In the genomic region with DNA sequence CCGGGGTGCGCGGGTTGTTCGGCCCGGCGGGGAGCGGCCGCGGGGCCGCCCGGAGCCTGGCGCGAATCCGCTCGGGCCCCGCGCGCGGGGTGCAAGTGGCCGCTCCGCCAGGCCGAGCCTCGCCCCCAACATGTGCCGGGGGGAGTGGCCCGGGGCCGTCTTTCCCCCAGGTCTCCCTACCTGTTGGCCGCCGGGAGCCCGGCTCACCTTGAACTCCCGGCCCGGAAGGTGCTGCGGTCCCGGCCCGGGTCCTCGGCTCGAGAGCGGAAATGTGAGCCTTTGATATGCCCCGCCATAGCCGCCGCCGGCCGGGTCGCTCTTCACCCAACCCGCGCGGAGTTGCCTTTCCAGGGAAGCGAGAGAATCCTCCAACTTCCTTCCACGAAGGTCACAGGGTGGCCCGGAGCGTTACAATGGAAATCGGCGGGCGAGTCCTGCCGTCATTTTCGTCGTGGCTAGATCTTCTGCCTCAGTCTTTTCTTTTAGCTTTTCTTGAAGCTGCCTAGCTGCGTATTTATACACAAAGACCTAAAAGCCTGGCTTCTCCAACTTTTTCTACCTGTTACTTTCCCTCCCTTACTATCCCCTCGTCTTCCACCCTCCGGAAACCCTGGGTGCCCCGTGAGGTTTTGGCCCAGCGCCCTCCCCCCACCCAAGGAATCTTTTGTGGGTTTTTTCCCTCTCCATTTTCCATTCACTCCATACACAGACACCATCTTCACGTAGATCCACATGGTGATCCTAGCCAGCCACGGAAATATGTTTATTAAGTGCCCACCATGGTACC, we compare ENCODE assay signal across 8 cellular contexts. TPM values are rescaled to one million over a fixed set of nuclear protein-coding genes. Genes with fewer than 3 reads are reported as not detected.
DNase-seq lines count a peak whose midpoint lies in the region; ATAC-seq and TF ChIP-seq lines count a peak whose summit lies in the region.

No MANE protein-coding gene starts in this region.

- no peak overlapping the region for H3K27ac Mint-ChIP-seq in activated CD4-positive, alpha-beta T cell treated with anti-CD3 and anti-CD28 coated beads, Interleukin-2, amount 10 ng/mL, durations not matched to agents 24 days and 14 days
- no peak overlapping the region for H3K27ac Mint-ChIP-seq in effector memory CD8-positive, alpha-beta T cell

- no peaks in the 10 kb centered on the region for H3K9me2 ChIP-seq in MM.1S (replicated peaks; ENCODE audit: insufficient read depth, low read length)

- TF ChIP-seq CTCF in AG09309 (IDR thresholded peaks at IDR 0.05; ENCODE audit: control insufficient read depth, insufficient read depth, low read depth, low read length, missing control alignments) (no peak), suprapubic skin (IDR thresholded peaks at IDR 0.05) (no peak), MM.1S (IDR thresholded peaks at IDR 0.05; ENCODE audit: low read length) (no peak)

- H2AFZ ChIP-seq in MM.1S (ENCODE audit: low read length): no peak overlapping the region

- H3K27ac ChIP-seq in muscle layer of colon (ENCODE audit: low read depth, low read length) (peak overlapping the region; percentile 94), suprapubic skin (peak overlapping the region; percentile 91), MM.1S (ENCODE audit: low read length) (no peak overlapping the region)

- WGBS in suprapubic skin: 2% methylated on average over 55 of the region's 63 CpGs

- H3K4me3 ChIP-seq in AG09309 (ENCODE audit: control insufficient read depth, low read depth, low read length) (peak overlapping the region; percentile 69), muscle layer of colon (ENCODE audit: low read depth in 1 of 2, low read length in 2 of 2) (peak overlapping the region; percentile 68 to 77), suprapubic skin (peak overlapping the region; percentile 79), MM.1S (ENCODE audit: low read length) (no peak overlapping the region)

- H3K4me3 Mint-ChIP-seq in activated CD4-positive, alpha-beta T cell treated with anti-CD3 and anti-CD28 coated beads, Interleukin-2, amount 10 ng/mL, durations not matched to agents 24 days and 14 days: no peak overlapping the region
- no peak overlapping the region for H3K4me3 Mint-ChIP-seq in effector memory CD8-positive, alpha-beta T cell

- H3K4me1 ChIP-seq in muscle layer of colon (ENCODE audit: insufficient read depth, low read length) (peaks cover 57% of the 10 kb centered on the region), suprapubic skin (peaks cover 54% of the 10 kb centered on the region), MM.1S (ENCODE audit: low read length) (no peaks in the 10 kb centered on the region)

- no peaks in the 10 kb centered on the region for H3K36me3 Mint-ChIP-seq in activated CD4-positive, alpha-beta T cell treated with anti-CD3 and anti-CD28 coated beads, Interleukin-2, amount 10 ng/mL, durations not matched to agents 24 days and 14 days (ENCODE audit: low read depth)
- H3K36me3 Mint-ChIP-seq in effector memory CD8-positive, alpha-beta T cell (ENCODE audit: insufficient read depth): peaks cover 4% of the 10 kb centered on the region

- peaks cover 6% of the 10 kb centered on the region for H3K27me3 Mint-ChIP-seq in activated CD4-positive, alpha-beta T cell treated with anti-CD3 and anti-CD28 coated beads, Interleukin-2, amount 10 ng/mL, durations not matched to agents 24 days and 14 days
- peaks cover 17% of the 10 kb centered on the region in 2 donors for H3K27me3 Mint-ChIP-seq in effector memory CD8-positive, alpha-beta T cell

- no peaks in the 10 kb centered on the region for H3K36me3 ChIP-seq in muscle layer of colon (ENCODE audit: insufficient read depth, low read length)
- no peaks in the 10 kb centered on the region for H3K36me3 ChIP-seq in suprapubic skin
- no peaks in the 10 kb centered on the region for H3K36me3 ChIP-seq in MM.1S (replicated peaks; ENCODE audit: insufficient read depth, low read length)

- H3K79me2 ChIP-seq in MM.1S (ENCODE audit: low read length): no peaks in the 10 kb centered on the region

- H3K4me2 ChIP-seq in MM.1S (ENCODE audit: low read depth, low read length): no peak overlapping the region

- TF ChIP-seq EP300 in suprapubic skin (IDR thresholded peaks at IDR 0.05): no peak

- H3K9me3 Mint-ChIP-seq in activated CD4-positive, alpha-beta T cell treated with anti-CD3 and anti-CD28 coated beads, Interleukin-2, amount 10 ng/mL, durations not matched to agents 24 days and 14 days: no peaks in the 10 kb centered on the region
- H3K9me3 Mint-ChIP-seq in effector memory CD8-positive, alpha-beta T cell: no peaks in the 10 kb centered on the region

- peaks cover 11% of the 10 kb centered on the region for H3K4me1 Mint-ChIP-seq in activated CD4-positive, alpha-beta T cell treated with anti-CD3 and anti-CD28 coated beads, Interleukin-2, amount 10 ng/mL, durations not matched to agents 24 days and 14 days
- H3K4me1 Mint-ChIP-seq in effector memory CD8-positive, alpha-beta T cell (ENCODE audit: low read depth in 2 of 2): peaks cover 7 to 8% of the 10 kb centered on the region in 2 donors

- H3K9ac ChIP-seq in muscle layer of colon (ENCODE audit: low read length) (peak overlapping the region; percentile 72), MM.1S (ENCODE audit: low read length) (no peak overlapping the region)

- ATAC-seq in effector memory CD8-positive, alpha-beta T cell (replicated peaks): peak; percentile 80
- ATAC-seq in GM21381 (IDR thresholded peaks at IDR 0.05; ENCODE audit: unreplicated experiment): no peak

- TF ChIP-seq POLR2A in suprapubic skin (IDR thresholded peaks at IDR 0.05): no peak

- no peaks in the 10 kb centered on the region for H3F3A ChIP-seq in MM.1S (ENCODE audit: insufficient read depth, low read length)

- no peaks in the 10 kb centered on the region for H4K20me1 ChIP-seq in MM.1S (ENCODE audit: insufficient read depth, low read length)

- intact Hi-C loops in activated CD4-positive, alpha-beta T cell treated with anti-CD3 and anti-CD28 coated beads, Interleukin-2, amount 10 ng/mL, durations not matched to agents 24 days and 14 days (cut with micrococcal nuclease): loop anchor here (5.0 kb wide), 1 partner anchor 33 kb away; no protein-coding TSS in a partner anchor

- H3K9me3 ChIP-seq in muscle layer of colon (ENCODE audit: low read length) (no peaks in the 10 kb centered on the region), suprapubic skin (no peaks in the 10 kb centered on the region), MM.1S (replicated peaks; ENCODE audit: insufficient read depth, low read length) (no peaks in the 10 kb centered on the region)

- DNase-seq in AG09309 (ENCODE audit: low read depth) (no peak), HK-2 (ENCODE audit: unreplicated experiment) (peak; percentile 60), suprapubic skin (ENCODE audit: low spot score in 2 of 2) (peak in 1 of 2 donors; percentile 78), MM.1S (no peak)
- DNase-seq in activated CD4-positive, alpha-beta T cell treated with anti-CD3 and anti-CD28 coated beads, Interleukin-2, amount 10 ng/mL, durations not matched to agents 24 days and 14 days: peak; percentile 88
- peak; percentile 7 to 23 (median 13) for DNase-seq in effector memory CD8-positive, alpha-beta T cell

- no peaks in the 10 kb centered on the region for H3K27me3 ChIP-seq in muscle layer of colon (ENCODE audit: control insufficient read depth in 1 of 2, insufficient read depth in 2 of 2, low read length in 2 of 2)
- H3K27me3 ChIP-seq in suprapubic skin: no peaks in the 10 kb centered on the region
- H3K27me3 ChIP-seq in MM.1S (replicated peaks; ENCODE audit: insufficient read depth, low read length): no peaks in the 10 kb centered on the region

RNA-seq across cellular contexts. Expression of a gene that starts 0.9 kb away (rescaled TPM):
- 35.4 and 35.6 TPM in 2 replicates for total RNA-seq in activated CD4-positive, alpha-beta T cell treated with anti-CD3 and anti-CD28 coated beads, Interleukin-2, amount 10 ng/mL, durations not matched to agents 24 days and 14 days
- total RNA-seq in suprapubic skin: 10 to 100 TPM; 64.5 to 92.0 (median 83.9) TPM

Comparison
In these comparisons a context has a peak if more than half of its experiments do, and no peak if none do; other contexts are left out.
1. DNase-seq: peak in HK-2 (single experiment), activated CD4-positive, alpha-beta T cell treated with anti-CD3 and anti-CD28 coated beads, Interleukin-2, amount 10 ng/mL, durations not matched to agents 24 days and 14 days (single experiment) and effector memory CD8-positive, alpha-beta T cell (3 of 3); none in AG09309 (single experiment) and MM.1S (single experiment).